6 cellular contexts compared by ENCODE assay signal in genomic region chr1:210758261-210758660, GRCh38.
"Had no signal": no experiment of that assay in that cellular context is flagged by ENCODE, and none has a peak within 500 bp of the region (broad histone marks: within the 10 kb centered on the region; RNA-seq: fewer than 3 reads in every experiment).

No MANE protein-coding gene starts in this region.

- H3K4me3 Mint-ChIP-seq: GM23338, H9 had no signal

- H3K27ac Mint-ChIP-seq: GM23338 had no signal

- DNase-seq: HCEC 1CT, IMR-90, KG1 had no signal

- ATAC-seq: K562 had no signal
